ENCODE assay signal across 23 cellular contexts in the genomic region with DNA sequence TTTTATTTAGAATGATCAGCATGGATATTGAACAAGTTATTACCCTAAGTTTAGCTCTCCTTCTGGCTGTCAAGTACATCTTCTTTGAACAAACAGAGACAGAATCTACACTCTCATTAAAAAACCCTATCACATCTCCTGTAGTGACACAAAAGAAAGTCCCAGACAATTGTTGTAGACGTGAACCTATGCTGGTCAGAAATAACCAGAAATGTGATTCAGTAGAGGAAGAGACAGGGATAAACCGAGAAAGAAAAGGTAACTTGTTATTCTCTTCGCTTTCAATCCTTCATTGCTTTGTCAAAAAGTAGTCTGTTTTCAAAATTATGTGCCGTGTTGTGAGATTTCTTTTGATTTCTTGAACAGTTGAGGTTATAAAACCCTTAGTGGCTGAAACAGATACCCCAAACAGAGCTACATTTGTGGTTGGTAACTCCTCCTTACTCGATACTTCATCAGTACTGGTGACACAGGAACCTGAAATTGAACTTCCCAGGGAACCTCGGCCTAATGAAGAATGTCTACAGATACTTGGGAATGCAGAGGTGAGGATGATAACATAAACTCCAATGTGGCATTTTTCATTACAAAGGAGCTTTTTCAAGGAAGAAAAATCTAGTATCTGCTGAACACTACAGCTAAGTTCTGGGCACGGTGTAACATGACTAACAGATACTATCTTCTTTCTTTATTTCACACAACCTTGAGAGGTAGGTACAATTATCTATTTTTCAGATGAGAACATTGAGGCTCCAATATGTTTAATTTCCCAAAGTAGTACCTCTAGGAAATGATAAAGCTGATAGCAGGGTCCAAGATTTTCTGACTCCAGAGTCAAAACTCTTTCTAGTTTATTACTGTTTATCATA. TPM values are rescaled to one million over a fixed set of nuclear protein-coding genes. Genes with fewer than 3 reads are reported as not detected.
DNase-seq lines count a peak whose midpoint lies in the region; ATAC-seq, FAIRE-seq and TF ChIP-seq lines count a peak whose summit lies in the region.
"Had no signal": no experiment of that assay in that cellular context is flagged by ENCODE, and none has a peak within 500 bp of the region (broad histone marks: within the 10 kb centered on the region; RNA-seq: fewer than 3 reads in every experiment).

No MANE protein-coding gene starts in this region.

- H3K27me3 ChIP-seq in endothelial cell of umbilical vein (ENCODE audit: control insufficient read depth in 2 of 2, insufficient read depth in 2 of 2, low read length in 2 of 2): no peaks in the 10 kb centered on the region
- no peaks in the 10 kb centered on the region for H3K27me3 ChIP-seq in CD8-positive, alpha-beta memory T cell (ENCODE audit: insufficient read depth, low read length, poor library complexity, severe bottlenecking)
- H3K27me3 ChIP-seq: esophagus squamous epithelium, gastroesophageal sphincter, spleen had no signal

- H3K27ac ChIP-seq in endothelial cell of umbilical vein (ENCODE audit: insufficient read depth, low read depth, low read length): no peak overlapping the region
- H3K27ac ChIP-seq in CD8-positive, alpha-beta memory T cell (ENCODE audit: low read depth, low read length): no peak overlapping the region
- H3K27ac ChIP-seq: esophagus squamous epithelium, gastroesophageal sphincter, spleen had no signal

- peak overlapping the region; percentile 65 for H3K27ac Mint-ChIP-seq in activated CD4-positive, alpha-beta T cell treated with anti-CD3 and anti-CD28 coated beads, Interleukin-2, amount 10 ng/mL, durations not matched to agents 7 days and 5 days
- H3K27ac Mint-ChIP-seq in activated CD4-positive, alpha-beta memory T cell treated with anti-CD3 and anti-CD28 coated beads, Interleukin-2, amount 10 ng/mL, durations not matched to agents 7 days and 5 days: peak overlapping the region; percentile 54
- peak overlapping the region in 2 of 8 donors; percentile 24 to 26 for H3K27ac Mint-ChIP-seq in CD8-positive, alpha-beta memory T cell
- H3K27ac Mint-ChIP-seq: memory B cell, T-cell had no signal

- H3K9me1 ChIP-seq in endothelial cell of umbilical vein (replicated peaks; ENCODE audit: control insufficient read depth, extremely low read depth, insufficient read depth, low read length): no peaks in the 10 kb centered on the region

- H3K9me3 Mint-ChIP-seq in activated CD4-positive, alpha-beta T cell treated with anti-CD3 and anti-CD28 coated beads, Interleukin-2, amount 10 ng/mL, durations not matched to agents 7 days and 5 days: no peaks in the 10 kb centered on the region
- H3K9me3 Mint-ChIP-seq in activated CD4-positive, alpha-beta memory T cell treated with anti-CD3 and anti-CD28 coated beads, Interleukin-2, amount 10 ng/mL, durations not matched to agents 7 days and 5 days: no peaks in the 10 kb centered on the region
- no peaks in the 10 kb centered on the region for H3K9me3 Mint-ChIP-seq in CD8-positive, alpha-beta memory T cell
- H3K9me3 Mint-ChIP-seq: memory B cell, T-cell had no signal

- peaks cover 16 to 62% of the 10 kb centered on the region in 2 experiments for H3K36me3 ChIP-seq in endothelial cell of umbilical vein (ENCODE audit: control insufficient read depth in 2 of 2, extremely low read depth in 1 of 2, insufficient read depth in 2 of 2, low read length in 2 of 2)
- peaks cover 41% of the 10 kb centered on the region for H3K36me3 ChIP-seq in CD8-positive, alpha-beta memory T cell (ENCODE audit: insufficient read depth, low read length)

- TSS peak; percentile 43 for BruUV-seq in endothelial cell of umbilical vein (replicated peaks; lab: Mats Ljungman, UMichigan)

- no peaks in the 10 kb centered on the region for H3K27me3 Mint-ChIP-seq in activated CD4-positive, alpha-beta T cell treated with anti-CD3 and anti-CD28 coated beads, Interleukin-2, amount 10 ng/mL, durations not matched to agents 7 days and 5 days
- no peaks in the 10 kb centered on the region for H3K27me3 Mint-ChIP-seq in activated CD4-positive, alpha-beta memory T cell treated with anti-CD3 and anti-CD28 coated beads, Interleukin-2, amount 10 ng/mL, durations not matched to agents 7 days and 5 days
- H3K27me3 Mint-ChIP-seq in CD8-positive, alpha-beta memory T cell: no peaks in the 10 kb centered on the region
- H3K27me3 Mint-ChIP-seq: memory B cell, T-cell had no signal

- TF ChIP-seq CTCF in endothelial cell of umbilical vein (IDR thresholded peaks at IDR 0.05; ENCODE audit: extremely low read depth in 1 of 2, insufficient read depth in 1 of 2, low read depth in 1 of 2, low read length in 2 of 2): no peak

- no peak overlapping the region for H3K4me2 ChIP-seq in endothelial cell of umbilical vein (ENCODE audit: insufficient read depth, low read length)

- H4K20me1 ChIP-seq in endothelial cell of umbilical vein (replicated peaks; ENCODE audit: control insufficient read depth, extremely low read depth, insufficient read depth, low read length): no peaks in the 10 kb centered on the region

- no peak overlapping the region for H3K4me3 ChIP-seq in endothelial cell of umbilical vein (replicated peaks in 1 of 3; ENCODE audit: insufficient read depth in 1 of 3, low read depth in 1 of 3, low read length in 3 of 3)
- H3K4me3 ChIP-seq in CD8-positive, alpha-beta memory T cell (ENCODE audit: low read length): no peak overlapping the region
- H3K4me3 ChIP-seq: esophagus squamous epithelium, gastroesophageal sphincter, spleen had no signal

- H2AFZ ChIP-seq in endothelial cell of umbilical vein (ENCODE audit: low read depth, low read length): no peak overlapping the region

- intact Hi-C loops in endothelial cell of umbilical vein (cut with micrococcal nuclease): no loop called here
- intact Hi-C loops in Right ventricle myocardium superior (cut with DNase I): no loop called here

- CTCF ChIA-PET in activated CD4-positive, alpha-beta T cell treated with anti-CD3 and anti-CD28 coated beads, Interleukin-2, amount 10 ng/mL, durations not matched to agents 7 days and 5 days (lab: Charles Lee): interaction anchor here (0.6 to 2.7 kb wide), 6 partner anchors 10 to 21 kb away, joined by 3 to 11 read pairs (median 4); partner anchors contain the start of gene HMGCR
- CTCF ChIA-PET in activated CD4-positive, alpha-beta memory T cell treated with anti-CD3 and anti-CD28 coated beads, Interleukin-2, amount 10 ng/mL, durations not matched to agents 7 days and 5 days (lab: Charles Lee): interaction anchor here (0.7 to 3.0 kb wide), 5 partner anchors 10 to 331 kb away, joined by 3 to 12 read pairs (median 4); partner anchors contain the start of gene HMGCR
- CTCF ChIA-PET in endothelial cell of umbilical vein (lab: Charles Lee): interaction anchor here (0.7 to 1.5 kb wide), 5 partner anchors 11 to 330 kb away, joined by 3 to 4 read pairs (median 3); partner anchors contain the start of gene ANKRD31
- CTCF ChIA-PET in CD8-positive, alpha-beta memory T cell (lab: Charles Lee): interaction anchor here (0.7 to 1.4 kb wide), 2 partner anchors 14 to 416 kb away, joined by 3 read pairs; no protein-coding TSS in a partner anchor

- no peak overlapping the region for H3K9ac ChIP-seq in endothelial cell of umbilical vein (replicated peaks; ENCODE audit: extremely low read depth, insufficient read depth, low read length)

- no peaks in the 10 kb centered on the region for H3K9me3 ChIP-seq in endothelial cell of umbilical vein (replicated peaks; ENCODE audit: control insufficient read depth, insufficient read depth, low read length)
- H3K9me3 ChIP-seq in CD8-positive, alpha-beta memory T cell (ENCODE audit: low read length): no peaks in the 10 kb centered on the region
- H3K9me3 ChIP-seq: esophagus squamous epithelium, gastroesophageal sphincter, spleen had no signal

- ATAC-seq in GM18517 (IDR thresholded peaks at IDR 0.05; ENCODE audit: unreplicated experiment) (no peak), Right ventricle myocardium superior (ENCODE audit: poor library complexity) (no peak)
- ATAC-seq: gastroesophageal sphincter, T-cell had no signal

- dilution Hi-C loops in endothelial cell of umbilical vein (cut with MboI; ENCODE audit: extremely low pct_ligation_motif_present, low sequenced_read_pairs): no loop called here

- TF ChIP-seq POLR2A in endothelial cell of umbilical vein (IDR thresholded peaks at IDR 0.05; ENCODE audit: low read depth, low read length): no peak

- peaks cover 21% of the 10 kb centered on the region for H3K79me2 ChIP-seq in endothelial cell of umbilical vein (ENCODE audit: control insufficient read depth, insufficient read depth, low read length)

- no peak for DNase-seq in activated CD4-positive, alpha-beta T cell treated with anti-CD3 and anti-CD28 coated beads, Interleukin-2, amount 10 ng/mL, durations not matched to agents 7 days and 5 days
- DNase-seq in activated CD4-positive, alpha-beta T cell treated with anti-CD3 and anti-CD28 coated beads for 4 hours: no peak
- DNase-seq in GM19239 (ENCODE audit: insufficient read length, low spot score): no peak
- no peak for DNase-seq in activated CD4-positive, alpha-beta memory T cell treated with anti-CD3 and anti-CD28 coated beads, Interleukin-2, amount 10 ng/mL, durations not matched to agents 7 days and 5 days
- DNase-seq in endothelial cell of umbilical vein (ENCODE audit: low read depth, low spot score): no peak
- no peak for DNase-seq in CD8-positive, alpha-beta memory T cell
- no peak for DNase-seq in Right ventricle myocardium superior
- DNase-seq: activated gamma-delta T cell; effector memory CD4-positive, alpha-beta T cell; esophagus squamous epithelium; kidney glomerular epithelial cell; NCI-H1694 treated with DMSO at 0.1 percent for 48 hours; NCI-H774; occipital lobe; OCI-M1; SIG-M5; spleen; T-cell had no signal

- H3K4me3 Mint-ChIP-seq in activated CD4-positive, alpha-beta T cell treated with anti-CD3 and anti-CD28 coated beads, Interleukin-2, amount 10 ng/mL, durations not matched to agents 7 days and 5 days: no peak overlapping the region
- no peak overlapping the region for H3K4me3 Mint-ChIP-seq in activated CD4-positive, alpha-beta memory T cell treated with anti-CD3 and anti-CD28 coated beads, Interleukin-2, amount 10 ng/mL, durations not matched to agents 7 days and 5 days
- H3K4me3 Mint-ChIP-seq in CD8-positive, alpha-beta memory T cell: no peak overlapping the region
- H3K4me3 Mint-ChIP-seq: memory B cell, T-cell had no signal

- peaks cover 60% of the 10 kb centered on the region for H3K36me3 Mint-ChIP-seq in activated CD4-positive, alpha-beta T cell treated with anti-CD3 and anti-CD28 coated beads, Interleukin-2, amount 10 ng/mL, durations not matched to agents 7 days and 5 days (ENCODE audit: low read depth)
- H3K36me3 Mint-ChIP-seq in activated CD4-positive, alpha-beta memory T cell treated with anti-CD3 and anti-CD28 coated beads, Interleukin-2, amount 10 ng/mL, durations not matched to agents 7 days and 5 days (ENCODE audit: low read depth): peaks cover 68% of the 10 kb centered on the region
- H3K36me3 Mint-ChIP-seq in CD8-positive, alpha-beta memory T cell: peaks cover 11 to 79% (median 32%) of the 10 kb centered on the region in 3 donors

- FAIRE-seq in GM19239 (lab: Jason Lieb, UNC): peak; percentile 47
- FAIRE-seq in endothelial cell of umbilical vein (lab: Jason Lieb, UNC): no peak
- FAIRE-seq: A204.1, urothelium cell line had no signal

- H3K4me1 Mint-ChIP-seq in activated CD4-positive, alpha-beta T cell treated with anti-CD3 and anti-CD28 coated beads, Interleukin-2, amount 10 ng/mL, durations not matched to agents 7 days and 5 days: peaks cover 26% of the 10 kb centered on the region
- H3K4me1 Mint-ChIP-seq in activated CD4-positive, alpha-beta memory T cell treated with anti-CD3 and anti-CD28 coated beads, Interleukin-2, amount 10 ng/mL, durations not matched to agents 7 days and 5 days: peaks cover 37% of the 10 kb centered on the region
- peaks cover 0 to 3% (median 0%) of the 10 kb centered on the region in 3 donors for H3K4me1 Mint-ChIP-seq in CD8-positive, alpha-beta memory T cell
- H3K4me1 Mint-ChIP-seq: memory B cell had no signal

- POLR2A ChIA-PET in activated CD4-positive, alpha-beta T cell treated with anti-CD3 and anti-CD28 coated beads, Interleukin-2, amount 10 ng/mL, durations not matched to agents 7 days and 5 days (lab: Charles Lee): no interaction called here
- POLR2A ChIA-PET in activated CD4-positive, alpha-beta memory T cell treated with anti-CD3 and anti-CD28 coated beads, Interleukin-2, amount 10 ng/mL, durations not matched to agents 7 days and 5 days (lab: Charles Lee): interaction anchor here (0.7 to 3.1 kb wide), 7 partner anchors 10 to 20 kb away, joined by 3 to 16 read pairs (median 4); partner anchors contain the start of gene HMGCR
- POLR2A ChIA-PET in endothelial cell of umbilical vein (lab: Charles Lee): no interaction called here
- POLR2A ChIA-PET in CD8-positive, alpha-beta memory T cell (lab: Charles Lee): no interaction called here

- no peaks in the 10 kb centered on the region for H3K4me1 ChIP-seq in endothelial cell of umbilical vein (ENCODE audit: control insufficient read depth, extremely low read depth, insufficient read depth, low read length)
- no peaks in the 10 kb centered on the region for H3K4me1 ChIP-seq in CD8-positive, alpha-beta memory T cell (ENCODE audit: insufficient read depth, low read length)
- H3K4me1 ChIP-seq: esophagus squamous epithelium, gastroesophageal sphincter, spleen had no signal

RNA-seq across cellular contexts. Expression of gene HMGCR, which starts 14.3 kb away (rescaled TPM):
- 10 to 100 TPM; 49.4 to 51.1 TPM for total RNA-seq in activated CD4-positive, alpha-beta T cell treated with anti-CD3 and anti-CD28 coated beads, Interleukin-2, amount 10 ng/mL, durations not matched to agents 7 days and 5 days
- total RNA-seq in activated CD4-positive, alpha-beta memory T cell treated with anti-CD3 and anti-CD28 coated beads, Interleukin-2, amount 10 ng/mL, durations not matched to agents 7 days and 5 days: 10 to 100 TPM; 86.7 to 94.5 TPM
- total RNA-seq in endothelial cell of umbilical vein (104 and 128 TPM in 2 replicates), Right ventricle myocardium superior (7.6 TPM)
- 23.8 and 39.6 TPM in 2 replicates for polyA plus RNA-seq in endothelial cell of umbilical vein
- polyA plus RNA-seq in endothelial cell of umbilical vein (2011; cell fraction: cytosol; rRNA removed): 22.7 and 22.9 TPM in 2 replicates
- polyA plus RNA-seq in endothelial cell of umbilical vein (2011; cell fraction: nucleus; rRNA removed): 54.8 and 56.7 TPM in 2 replicates
- 32.1 and 48.0 TPM in 2 replicates for polyA plus RNA-seq in endothelial cell of umbilical vein (2012)
- polyA minus RNA-seq in endothelial cell of umbilical vein: 134 and 181 TPM in 2 replicates
- polyA minus RNA-seq in endothelial cell of umbilical vein (2011; cell fraction: cytosol; rRNA and poly(A)+ RNA removed): 25.8 TPM
- polyA minus RNA-seq in endothelial cell of umbilical vein (2011; cell fraction: nucleus; rRNA and poly(A)+ RNA removed): 51.3 and 88.1 TPM in 2 replicates
- total RNA-seq in CD8-positive, alpha-beta memory T cell: 10 to 100 TPM; 45.9 to 47.7 TPM
- polyA plus RNA-seq in CD8-positive, alpha-beta memory T cell: 10.9 TPM
